In genomic region chr1:172551279-172551678, GRCh38 we compare ENCODE assay signal across 17 cellular contexts. TPM values are rescaled to one million over a fixed set of nuclear protein-coding genes. Genes with fewer than 3 reads are reported as not detected.
DNase-seq lines count a peak whose midpoint lies in the region; ATAC-seq, FAIRE-seq and TF ChIP-seq lines count a peak whose summit lies in the region.
"Had no signal": no experiment of that assay in that cellular context is flagged by ENCODE, and none has a peak within 500 bp of the region (broad histone marks: within the 10 kb centered on the region; RNA-seq: fewer than 3 reads in every experiment).

No MANE protein-coding gene starts in this region.

- TF ChIP-seq EP300 in K562 (IDR thresholded peaks at IDR 0.05; ENCODE audit: low read length), result no peak

- H3K27me3 Mint-ChIP-seq in GM23338 (ENCODE audit: insufficient read depth, low read depth, poor library complexity), result no peaks in the 10 kb centered on the region
- H3K27me3 Mint-ChIP-seq: CD4-positive, CD25-positive, alpha-beta regulatory T cell had no signal

- H3K9me1 ChIP-seq in K562 (ENCODE audit: control insufficient read depth, insufficient read depth, low read length), result no peaks in the 10 kb centered on the region

- no peaks in the 10 kb centered on the region for H3K9me3 Mint-ChIP-seq in GM23338
- H3K9me3 Mint-ChIP-seq: H9 had no signal

- POLR2A ChIA-PET in K562 (lab: Yijun Ruan, JAX), result interaction anchor here (0.9 to 1.8 kb wide), 3 partner anchors 9 to 14 kb away, joined by 3 to 8 read pairs (median 4); no protein-coding TSS in a partner anchor

- H3K4me2 ChIP-seq in GM23338 (no peak overlapping the region), K562 (ENCODE audit: insufficient read depth, low read length) (no peak overlapping the region), smooth muscle cell (no peak overlapping the region)
- H3K4me2 ChIP-seq: BLaER1 treated with 17β-estradiol and CSF1 and Interleukin-3, amounts not matched to agents 10 nM and 100 nM had no signal

- intact Hi-C loops in K562 (cut with micrococcal nuclease), result no loop called here

- no TSS peak for BruUV-seq in K562 (replicated peaks; lab: Mats Ljungman, UMichigan)

- H3K4me3 ChIP-seq in GM23338 (no peak overlapping the region), K562 (no peak overlapping the region), fibroblast of villous mesenchyme (ENCODE audit: low read depth, low read length) (no peak overlapping the region), smooth muscle cell (no peak overlapping the region)
- H3K4me3 ChIP-seq: BLaER1 treated with 17β-estradiol and CSF1 and Interleukin-3, amounts not matched to agents 10 nM and 100 nM had no signal

- no peak overlapping the region for H3K4me3 Mint-ChIP-seq in GM23338
- H3K4me3 Mint-ChIP-seq: CD4-positive, CD25-positive, alpha-beta regulatory T cell; H9 had no signal

- H3K79me2 ChIP-seq in GM23338 (replicated peaks; ENCODE audit: insufficient read depth) (peaks cover 91% of the 10 kb centered on the region), K562 (ENCODE audit: control insufficient read depth, insufficient read depth, low read length) (peaks cover 58% of the 10 kb centered on the region), smooth muscle cell (ENCODE audit: low read depth) (peaks cover 95% of the 10 kb centered on the region)

- in situ Hi-C loops in K562 (cut with MboI), result no loop called here

- no peak for TF ChIP-seq CTCF in GM23338 (conservative IDR thresholded peaks at IDR 0.05; ENCODE audit: low read depth in 2 of 2)
- TF ChIP-seq CTCF in K562 (IDR thresholded peaks at IDR 0.05 in 2 of 3, conservative IDR thresholded peaks at IDR 0.05 in 1 of 3; ENCODE audit: insufficient read depth in 2 of 3, low read depth in 1 of 3, low read length in 3 of 3), result no peak
- TF ChIP-seq CTCF in fibroblast of villous mesenchyme (IDR thresholded peaks at IDR 0.05; ENCODE audit: insufficient read depth, low read depth, low read length), result no peak
- TF ChIP-seq CTCF in smooth muscle cell (IDR thresholded peaks at IDR 0.05; ENCODE audit: borderline replicate concordance, insufficient read depth, poor library complexity, severe bottlenecking), result no peak

- WGBS in K562 (ENCODE audit: insufficient coverage, low coverage, missing lambda C conversion rate), result 67% methylated on average over 6 of the region's 6 CpGs
- WGBS in smooth muscle cell (ENCODE audit: low lambda C conversion rate), result 86% methylated on average over 6 of the region's 6 CpGs

- H3K36me3 ChIP-seq in GM23338 (ENCODE audit: insufficient read depth) (no peaks in the 10 kb centered on the region), K562 (ENCODE audit: control insufficient read depth, insufficient read depth, low read length) (peaks cover 10% of the 10 kb centered on the region; the same call in 1 of the 3 replicates), smooth muscle cell (ENCODE audit: low read depth) (no peaks in the 10 kb centered on the region)

- TF ChIP-seq POLR2A in K562 (conservative IDR thresholded peaks at IDR 0.05) (no peak), GM18505 (IDR thresholded peaks at IDR 0.05; ENCODE audit: borderline replicate concordance, extremely low read depth, insufficient read depth, insufficient read length) (no peak)

- H3K9me3 ChIP-seq in K562 (replicated peaks; ENCODE audit: control insufficient read depth, insufficient read depth, low read depth, low read length), result no peaks in the 10 kb centered on the region
- no peaks in the 10 kb centered on the region for H3K9me3 ChIP-seq in smooth muscle cell (replicated peaks; ENCODE audit: low read depth)
- H3K9me3 ChIP-seq: BLaER1 treated with 17β-estradiol and CSF1 and Interleukin-3, amounts not matched to agents 10 nM and 100 nM had no signal

- no peak for TF ChIP-seq RAD21 in K562 (CRISPR knock-in tag; conservative IDR thresholded peaks at IDR 0.05 in 1 of 2, IDR thresholded peaks at IDR 0.05 in 1 of 2)

- no peak for FAIRE-seq in K562 (lab: Jason Lieb, UNC)
- FAIRE-seq: GM18507, HepG2, HTR-8/SVneo had no signal

- H3K27me3 ChIP-seq in GM23338 (ENCODE audit: insufficient read depth) (no peaks in the 10 kb centered on the region), K562 (ENCODE audit: control insufficient read depth in 2 of 2, insufficient read depth in 2 of 2, low read length in 2 of 2) (no peaks in the 10 kb centered on the region), smooth muscle cell (ENCODE audit: low read depth) (no peaks in the 10 kb centered on the region)
- H3K27me3 ChIP-seq: BLaER1 treated with 17β-estradiol and CSF1 and Interleukin-3, amounts not matched to agents 10 nM and 100 nM had no signal

- CTCF ChIA-PET in K562 (lab: Yijun Ruan, JAX; ENCODE audit: low intra/inter-chr PET ratio), result no interaction called here

- H4K20me1 ChIP-seq in GM23338 (replicated peaks; ENCODE audit: insufficient read depth) (peaks cover 8% of the 10 kb centered on the region), K562 (replicated peaks; ENCODE audit: control insufficient read depth, insufficient read depth, low read length) (no peaks in the 10 kb centered on the region), smooth muscle cell (ENCODE audit: low read depth) (peaks cover 100% of the 10 kb centered on the region)

- peaks cover 21% of the 10 kb centered on the region for H3K4me1 Mint-ChIP-seq in GM23338

- no peak overlapping the region for H3K27ac ChIP-seq in GM23338 (ENCODE audit: low read depth)
- no peak overlapping the region for H3K27ac ChIP-seq in K562 (ENCODE audit: extremely low read depth, low read depth, low read length)
- H3K27ac ChIP-seq in smooth muscle cell (ENCODE audit: low read depth), result peak overlapping the region; percentile 2
- H3K27ac ChIP-seq: BLaER1 treated with 17β-estradiol and CSF1 and Interleukin-3, amounts not matched to agents 10 nM and 100 nM had no signal

- peaks cover 25% of the 10 kb centered on the region for H3K4me1 ChIP-seq in GM23338 (ENCODE audit: insufficient read depth)
- H3K4me1 ChIP-seq in K562 (replicated peaks in 1 of 2; ENCODE audit: control insufficient read depth in 2 of 2, insufficient read depth in 2 of 2, low read length in 2 of 2), result peaks cover 0 to 12% of the 10 kb centered on the region in 2 experiments; a peak in 3 of 5 replicates
- H3K4me1 ChIP-seq in smooth muscle cell (ENCODE audit: low read depth), result peaks cover 18% of the 10 kb centered on the region

- H3K36me3 Mint-ChIP-seq in GM23338 (ENCODE audit: low read depth), result peaks cover 10% of the 10 kb centered on the region; the same call in 2 of the 3 replicates

- peak overlapping the region; percentile 35; the same call in 1 of the 2 replicates for H3K27ac Mint-ChIP-seq in GM23338

- H2AFZ ChIP-seq in GM23338 (no peak overlapping the region), K562 (ENCODE audit: low read depth, low read length) (no peak overlapping the region), smooth muscle cell (ENCODE audit: low read depth) (no peak overlapping the region)

- no peaks in the 10 kb centered on the region for H3K9me2 ChIP-seq in GM23338 (ENCODE audit: insufficient read depth)

- ATAC-seq in GM23338 (no peak), K562 (no peak), GM18505 (IDR thresholded peaks at IDR 0.05; ENCODE audit: unreplicated experiment) (no peak)
- ATAC-seq: HepG2 had no signal

- H3F3A ChIP-seq in GM23338 (replicated peaks; ENCODE audit: low read depth) (no peaks in the 10 kb centered on the region), smooth muscle cell (ENCODE audit: low read depth) (no peaks in the 10 kb centered on the region)

- H3K9ac ChIP-seq in K562 (ENCODE audit: insufficient read depth in 1 of 2, low read depth in 2 of 2, low read length in 2 of 2), result no peak overlapping the region
- no peak overlapping the region for H3K9ac ChIP-seq in smooth muscle cell (ENCODE audit: low read depth)
- H3K9ac ChIP-seq: BLaER1 treated with 17β-estradiol and CSF1 and Interleukin-3, amounts not matched to agents 10 nM and 100 nM had no signal

- no peak for DNase-seq in GM23338 (ENCODE audit: low spot score)
- no peak for DNase-seq in K562 (ENCODE audit: extremely low read depth in 1 of 4, low spot score in 3 of 4)
- DNase-seq in fibroblast of villous mesenchyme (ENCODE audit: low read depth), result peak; percentile 54
- DNase-seq in smooth muscle cell (lab: John Stamatoyannopoulos, UW; ENCODE audit: unreplicated experiment), result no peak
- DNase-seq in activated CD8-positive, alpha-beta memory T cell treated with anti-CD3 and anti-CD28 coated beads for 24 hours, result no peak
- no peak for DNase-seq in stimulated activated CD4-positive, alpha-beta T cell treated with anti-CD3 and anti-CD28 coated beads, Interleukin-12 subunit alpha, Interleukin-12 subunit beta, amount 100 ng/mL, for 4 hours
- DNase-seq: 8988T; AML-193; CD4-positive, CD25-positive, alpha-beta regulatory T cell; DMS 273 treated with DMSO at 0.1 percent for 48 hours; GOT3; H9 had no signal

TF ChIP-seq in GM23338, 12 proteins besides CTCF, POLR2A, EP300 and RAD21 (continues in another document):
- TF ChIP-seq POLR2AphosphoS5 (IDR thresholded peaks at IDR 0.05; ENCODE audit: low read depth), result no peak

RNA-seq across cellular contexts. Expression of gene SUCO, which starts 18.3 kb away (rescaled TPM):
- 45.9 and 49.8 TPM in 2 replicates for total RNA-seq in GM23338 (2014; rRNA removed; shearing (Covaris generic))
- polyA plus RNA-seq in GM23338 (2016; fragmentation: Nextera tagmentation; extraction: Ambion mirVana) (14.1 and 18.0 TPM in 2 replicates), K562 (2011; rRNA removed) (15.7 and 15.9 TPM in 2 replicates), K562 (2014; fragmentation: Illumina TruSeq; extraction: Trizol) (11.5 and 14.3 TPM in 2 replicates), K562 (2014; fragmentation: Nextera tagmentation; extraction: Ambion mirVana) (1 to 10 TPM; 2.5 to 3.6 TPM), K562 (2014; rRNA removed) (8.0 and 10.7 TPM in 2 replicates), smooth muscle cell (16.9 and 28.7 TPM in 2 replicates)
- 40.3 and 147 TPM in 2 replicates for total RNA-seq in K562 (2011; cell fraction: chromatin; rRNA removed; ENCODE audit: low replicate concordance)
- total RNA-seq in K562 (2011; cell fraction: nucleolus; rRNA removed), result 13.8 and 22.6 TPM in 2 replicates
- total RNA-seq in K562 (2011; cell fraction: nucleoplasm; rRNA removed), result 55.4 and 77.5 TPM in 2 replicates
- total RNA-seq in K562 (2014; rRNA removed) (9.1 and 9.4 TPM in 2 replicates), K562 (2014; rRNA removed; fragmentation: Illumina TruSeq; extraction: Trizol) (19.2 and 22.3 TPM in 2 replicates), K562 (2015; rRNA removed; fragmentation: Illumina TruSeq; extraction: Trizol) (18.8 and 20.6 TPM in 2 replicates), K562 (2021) (15.9 and 18.5 TPM in 2 replicates), fibroblast of villous mesenchyme (38.7 and 56.1 TPM in 2 replicates), smooth muscle cell (86.0 and 96.7 TPM in 2 replicates)
- polyA plus RNA-seq in K562 (2011; cell fraction: cytosol; rRNA removed), result 1.8 and 4.8 TPM in 2 replicates
- 13.8 and 22.3 TPM in 2 replicates for polyA plus RNA-seq in K562 (2011; cell fraction: nucleus; rRNA removed)
- polyA plus RNA-seq in K562 (2012), result 9.6 and 12.5 TPM in 2 replicates
- 39.5 and 71.3 TPM in 2 replicates for polyA minus RNA-seq in K562 (2011; rRNA and poly(A)+ RNA removed)
- polyA minus RNA-seq in K562 (2011; cell fraction: cytosol; rRNA and poly(A)+ RNA removed), result 17.1 and 19.9 TPM in 2 replicates
- polyA minus RNA-seq in K562 (2011; cell fraction: nucleus; rRNA and poly(A)+ RNA removed), result 35.9 and 73.6 TPM in 2 replicates
